In genomic region chr3:23263796-23264195, GRCh38 we compare ENCODE assay signal across 22 cellular contexts.
DNase-seq lines count a peak whose midpoint lies in the region; ATAC-seq and TF ChIP-seq lines count a peak whose summit lies in the region.
"Had no signal": no experiment of that assay in that cellular context is flagged by ENCODE, and none has a peak within 500 bp of the region (broad histone marks: within the 10 kb centered on the region; RNA-seq: fewer than 3 reads in every experiment).

No MANE protein-coding gene starts in this region.

- DNase-seq in A172 (ENCODE audit: low spot score) (peak; percentile 9), IMR-90 (peak; percentile 82), astrocyte of the hippocampus (ENCODE audit: low read depth, low spot score) (peak; percentile 16), fibroblast of the aortic adventitia (ENCODE audit: low read depth) (peak; percentile 79), GM20000 (ENCODE audit: low spot score) (no peak), COR-L47 (lab: John Stamatoyannopoulos, UW) (no peak)
- DNase-seq: 8988T; activated naive CD4-positive, alpha-beta T cell treated with Interleukin-2 at 50 U/mL for 16 hours; body of pancreas; hypothalamus; kidney glomerular epithelial cell; NCI-H1694 treated with DMSO at 0.1 percent for 48 hours; NCI-H446; NK-92 treated with Interleukin-12 subunit alpha and Interleukin-12 subunit beta, amount 100 ng/mL, for 24 hours; retina; stimulated activated CD4-positive, alpha-beta T cell treated with anti-CD3 and anti-CD28 coated beads, Interleukin-15, amount 100 ng/mL, for 24 hours; stimulated activated naive CD4-positive, alpha-beta T cell treated with Interleukin-2 at 50 U/mL for 16 hours; T-cell; tibial artery had no signal

- H3K4me2 ChIP-seq in IMR-90 (ENCODE audit: low read depth, low read length), result no peak overlapping the region; the same call in 1 of the 2 replicates

- no TSS peak for BruUV-seq in IMR-90 (replicated peaks; lab: Mats Ljungman, UMichigan)

- TF ChIP-seq RAD21 in IMR-90 (IDR thresholded peaks at IDR 0.05; ENCODE audit: low read length), result no peak

- no peaks in the 10 kb centered on the region for H3K27me3 ChIP-seq in IMR-90 (ENCODE audit: control insufficient read depth, insufficient read depth, low read length)
- H3K27me3 ChIP-seq: body of pancreas, tibial artery had no signal

- no peak overlapping the region for H3K9ac ChIP-seq in IMR-90 (ENCODE audit: low read depth, low read length)

- H2BK120ac ChIP-seq in IMR-90 (ENCODE audit: low read depth, low read length), result no peak overlapping the region

- H2BK15ac ChIP-seq in IMR-90 (ENCODE audit: low read depth, low read length), result no peak overlapping the region

- dilution Hi-C loops in IMR-90 (cut with HindIII; ENCODE audit: low sequenced_read_pairs, unreplicated experiment), result no loop called here

- ATAC-seq in IMR-90 (ENCODE audit: low read depth) (peak; percentile 80), HG03108 (IDR thresholded peaks at IDR 0.05; ENCODE audit: unreplicated experiment) (no peak), HG03342 (IDR thresholded peaks at IDR 0.05; ENCODE audit: unreplicated experiment) (no peak)
- ATAC-seq: body of pancreas, T-cell had no signal

- no CpG with 5 or more reads among the region's 6 CpGs for WGBS in IMR-90 (ENCODE audit: extremely low coverage in 2 of 2, insufficient read length in 1 of 2), 2 experiments

- intact Hi-C loops in IMR-90 (cut with micrococcal nuclease), result no loop called here

- no peak overlapping the region for H3K27ac ChIP-seq in IMR-90 (ENCODE audit: insufficient read depth, low read length)
- H3K27ac ChIP-seq: body of pancreas, C4-2B, tibial artery had no signal

- POLR2A ChIA-PET in IMR-90 (lab: Charles Lee; ENCODE audit: unreplicated experiment), result no interaction called here

- H3K14ac ChIP-seq in IMR-90 (replicated peaks; ENCODE audit: low read depth, low read length), result no peak overlapping the region

- H4K20me1 ChIP-seq in IMR-90 (ENCODE audit: insufficient read depth, low read length), result no peaks in the 10 kb centered on the region

- CTCF ChIA-PET in IMR-90 (lab: Yijun Ruan, JAX), result no interaction called here

- H3K23ac ChIP-seq in IMR-90 (ENCODE audit: low read depth, low read length), result no peak overlapping the region

- no peak overlapping the region for H2BK20ac ChIP-seq in IMR-90 (ENCODE audit: low read depth, low read length)

- no peak for TF ChIP-seq POLR2A in IMR-90 (IDR thresholded peaks at IDR 0.05; ENCODE audit: low read depth, low read length)

- H3K18ac ChIP-seq in IMR-90 (ENCODE audit: low read depth, low read length), result peak overlapping the region; percentile 43; the same call in 1 of the 2 replicates

- no peak overlapping the region for H4K5ac ChIP-seq in IMR-90 (ENCODE audit: low read depth, low read length)

- no peak overlapping the region for H3K4ac ChIP-seq in IMR-90 (ENCODE audit: low read depth, low read length)

- H3K36me3 ChIP-seq in IMR-90 (ENCODE audit: control insufficient read depth, insufficient read depth, low read length), result no peaks in the 10 kb centered on the region
- H3K36me3 ChIP-seq: tibial artery had no signal

- H2BK5ac ChIP-seq in IMR-90 (ENCODE audit: low read depth, low read length, poor library complexity, severe bottlenecking), result no peak overlapping the region

- H4K91ac ChIP-seq in IMR-90 (ENCODE audit: insufficient read depth, low read depth, low read length), result no peak overlapping the region

- no peak overlapping the region for H2AK5ac ChIP-seq in IMR-90 (ENCODE audit: low read depth, low read length)

- peaks cover 6% of the 10 kb centered on the region; the same call in 1 of the 2 replicates for H3K4me1 ChIP-seq in IMR-90 (ENCODE audit: control insufficient read depth, insufficient read depth, low read length)
- H3K4me1 ChIP-seq: body of pancreas had no signal

- H3K9me1 ChIP-seq in IMR-90 (ENCODE audit: insufficient read depth, low read length), result peaks cover 8% of the 10 kb centered on the region; the same call in 1 of the 2 replicates

- no peak overlapping the region for H3K4me3 ChIP-seq in IMR-90 (ENCODE audit: insufficient read depth, low read depth, low read length)
- H3K4me3 ChIP-seq in fibroblast of the aortic adventitia (ENCODE audit: low read depth, low read length), result no peak overlapping the region
- H3K4me3 ChIP-seq: body of pancreas, tibial artery had no signal

- in situ Hi-C loops in IMR-90 (cut with MboI; ENCODE audit: low sequenced_read_pairs), result no loop called here

- no peak overlapping the region for H2AFZ ChIP-seq in IMR-90 (replicated peaks; ENCODE audit: low read length, poor library complexity)

- H3K79me1 ChIP-seq in IMR-90 (ENCODE audit: low read depth in 1 of 2, low read length in 2 of 2), result peaks cover 6 to 15% of the 10 kb centered on the region in 2 experiments

- H4K8ac ChIP-seq in IMR-90 (ENCODE audit: low read depth in 2 of 2, low read length in 2 of 2), result no peak overlapping the region

- H3K56ac ChIP-seq in IMR-90 (ENCODE audit: extremely low read depth, insufficient read depth, low read length), result no peak overlapping the region

- no peaks in the 10 kb centered on the region for H3K9me3 ChIP-seq in IMR-90 (ENCODE audit: control insufficient read depth, insufficient read depth, low read length)
- H3K9me3 ChIP-seq: body of pancreas, tibial artery had no signal

- TF ChIP-seq CTCF in IMR-90 (conservative IDR thresholded peaks at IDR 0.05; ENCODE audit: low read depth, low read length) (no peak), fibroblast of the aortic adventitia (IDR thresholded peaks at IDR 0.05; ENCODE audit: insufficient read depth, low read length) (no peak), GM20000 (IDR thresholded peaks at IDR 0.05; ENCODE audit: extremely low read depth, missing control alignments) (no peak)

- no peak overlapping the region for H2AK9ac ChIP-seq in IMR-90 (replicated peaks; ENCODE audit: low read depth, low read length, poor library complexity)

TF ChIP-seq in IMR-90, 13 proteins besides CTCF, POLR2A, EP300 and RAD21:
- TF ChIP-seq CEBPB (IDR thresholded peaks at IDR 0.05; ENCODE audit: low read depth, low read length), result peak; percentile 32; the same call in 1 of the 2 replicates
- TF ChIP-seq RCOR1 (IDR thresholded peaks at IDR 0.05; ENCODE audit: insufficient replicate concordance, low read length), result no peak
- TF ChIP-seq FOS (IDR thresholded peaks at IDR 0.05; ENCODE audit: low read depth, low read length), result peak; percentile 37; the same call in 1 of the 2 replicates

Comparison
In these comparisons a context has a peak if more than half of its experiments do, and no peak if none do; other contexts are left out.
1. DNase-seq: peak in A172 (single experiment), IMR-90 (single experiment), astrocyte of the hippocampus (single experiment) and fibroblast of the aortic adventitia (single experiment); none in GM20000 (single experiment) and COR-L47 (single experiment).